Comparison of ENCODE assay signal across 21 cellular contexts in genomic region chr14:103668117-103668516, GRCh38. TPM values are rescaled to one million over a fixed set of nuclear protein-coding genes. Genes with fewer than 3 reads are reported as not detected.
DNase-seq lines count a peak whose midpoint lies in the region; ATAC-seq and TF ChIP-seq lines count a peak whose summit lies in the region.
"Had no signal": no experiment of that assay in that cellular context is flagged by ENCODE, and none has a peak within 500 bp of the region (broad histone marks: within the 10 kb centered on the region; RNA-seq: fewer than 3 reads in every experiment).

No MANE protein-coding gene starts in this region.

- DNase-seq in left ventricle myocardium superior (no peak), right cardiac atrium (no peak), IMR-90 (no peak), mesenchymal stem cell (no peak), pons (ENCODE audit: low spot score) (peak; percentile 17), body of pancreas (no peak), DMS 273 treated with DMSO at 0.1 percent for 48 hours (lab: John Stamatoyannopoulos, UW) (no peak), left lung (no peak)
- DNase-seq: Caco-2; CD4-positive, CD25-positive, alpha-beta regulatory T cell; CD8-positive, alpha-beta T cell; DMS79; EL; GDM1; H9; HFFc6 had no signal

- H3K4ac ChIP-seq in IMR-90 (ENCODE audit: low read depth, low read length): no peak overlapping the region
- no peak overlapping the region for H3K4ac ChIP-seq in mesenchymal stem cell (ENCODE audit: low read depth in 1 of 2, low read length in 2 of 2)

- H3K56ac ChIP-seq in IMR-90 (ENCODE audit: extremely low read depth, insufficient read depth, low read length): no peak overlapping the region

- H3K36me3 ChIP-seq in IMR-90 (ENCODE audit: control insufficient read depth, insufficient read depth, low read length): peaks cover 52% of the 10 kb centered on the region
- peaks cover 47 to 80% of the 10 kb centered on the region in 2 experiments for H3K36me3 ChIP-seq in mesenchymal stem cell (ENCODE audit: control insufficient read depth in 1 of 2, insufficient read depth in 2 of 2, low read depth in 1 of 2, low read length in 2 of 2)
- H3K36me3 ChIP-seq in body of pancreas (replicated peaks in 1 of 2; ENCODE audit: insufficient read depth in 1 of 2, low read depth in 2 of 2): peaks cover 7 to 36% of the 10 kb centered on the region in 2 donors
- peaks cover 0 to 100% of the 10 kb centered on the region in 2 donors for H3K36me3 ChIP-seq in left lung

- H3K4me1 ChIP-seq in right cardiac atrium (ENCODE audit: control insufficient read depth, insufficient read depth, low read length) (no peaks in the 10 kb centered on the region), IMR-90 (ENCODE audit: control insufficient read depth, insufficient read depth, low read length) (peaks cover 12% of the 10 kb centered on the region), mesenchymal stem cell (ENCODE audit: control insufficient read depth, insufficient read depth, low read depth, low read length) (peaks cover 6% of the 10 kb centered on the region), body of pancreas (no peaks in the 10 kb centered on the region), left lung (peaks cover 0 to 8% of the 10 kb centered on the region in 2 donors)
- H3K4me1 ChIP-seq: Caco-2 had no signal

- H2AK9ac ChIP-seq in IMR-90 (replicated peaks; ENCODE audit: low read depth, low read length, poor library complexity): no peak overlapping the region

- CTCF ChIA-PET in IMR-90 (lab: Yijun Ruan, JAX): interaction anchor here (0.6 kb wide), 2 partner anchors 40 to 95 kb away, joined by 4 to 11 read pairs; no protein-coding TSS in a partner anchor

- intact Hi-C loops in left ventricle myocardium superior (cut with micrococcal nuclease) (no loop called here), right cardiac atrium (cut with DNase I) (no loop called here), IMR-90 (cut with micrococcal nuclease) (no loop called here), body of pancreas (cut with DNase I) (no loop called here), left lung (cut with DNase I) (no loop called here)

- no peak overlapping the region for H3K18ac ChIP-seq in IMR-90 (ENCODE audit: low read depth, low read length)
- no peak overlapping the region for H3K18ac ChIP-seq in mesenchymal stem cell (ENCODE audit: low read depth in 1 of 2, low read length in 2 of 2)

- peak overlapping the region in 1 of 2 experiments; percentile 19 for H2BK12ac ChIP-seq in mesenchymal stem cell (ENCODE audit: low read length in 2 of 2)

- BruUV-seq in IMR-90 (replicated peaks; lab: Mats Ljungman, UMichigan): no TSS peak

- no peak for TF ChIP-seq CTCF in IMR-90 (conservative IDR thresholded peaks at IDR 0.05; ENCODE audit: low read depth, low read length)
- no peak for TF ChIP-seq CTCF in body of pancreas (IDR thresholded peaks at IDR 0.05)
- TF ChIP-seq CTCF in left lung (IDR thresholded peaks at IDR 0.05): no peak

- H4K5ac ChIP-seq in IMR-90 (ENCODE audit: low read depth, low read length): no peak overlapping the region

- dilution Hi-C loops in IMR-90 (cut with HindIII; ENCODE audit: low sequenced_read_pairs, unreplicated experiment): no loop called here

- peaks cover 15% of the 10 kb centered on the region for H4K20me1 ChIP-seq in IMR-90 (ENCODE audit: insufficient read depth, low read length)

- H3K79me1 ChIP-seq in IMR-90 (ENCODE audit: low read depth in 1 of 2, low read length in 2 of 2) (peaks cover 25 to 65% of the 10 kb centered on the region in 2 experiments), mesenchymal stem cell (replicated peaks; ENCODE audit: low read length, poor library complexity, severe bottlenecking) (peaks cover 22% of the 10 kb centered on the region)

- no peak overlapping the region for H3K14ac ChIP-seq in IMR-90 (replicated peaks; ENCODE audit: low read depth, low read length)
- no peak overlapping the region for H3K14ac ChIP-seq in mesenchymal stem cell (ENCODE audit: low read length in 2 of 2)

- H2BK20ac ChIP-seq in IMR-90 (ENCODE audit: low read depth, low read length): no peak overlapping the region

- WGBS in right cardiac atrium: 97% methylated on average over 3 of the region's 3 CpGs
- 100% methylated on average over 2 of the region's 3 CpGs; no CpG with 5 or more reads in 1 of the 2 experiments for WGBS in IMR-90 (ENCODE audit: extremely low coverage in 2 of 2, insufficient read length in 1 of 2), 2 experiments
- 98% methylated on average over 3 of the region's 3 CpGs for WGBS in mesenchymal stem cell
- WGBS in body of pancreas, 2 donors: 98% methylated on average over 3 of the region's 3 CpGs

- no peak for TF ChIP-seq POLR2A in IMR-90 (IDR thresholded peaks at IDR 0.05; ENCODE audit: low read depth, low read length)
- TF ChIP-seq POLR2A in body of pancreas (IDR thresholded peaks at IDR 0.05): no peak

- H3K27me3 ChIP-seq in right cardiac atrium (ENCODE audit: control insufficient read depth, insufficient read depth): no peaks in the 10 kb centered on the region
- no peaks in the 10 kb centered on the region for H3K27me3 ChIP-seq in IMR-90 (ENCODE audit: control insufficient read depth, insufficient read depth, low read length)
- no peaks in the 10 kb centered on the region for H3K27me3 ChIP-seq in mesenchymal stem cell (ENCODE audit: control insufficient read depth in 1 of 2, insufficient read depth in 1 of 2, low read length in 2 of 2)
- H3K27me3 ChIP-seq in body of pancreas: no peaks in the 10 kb centered on the region
- no peaks in the 10 kb centered on the region for H3K27me3 ChIP-seq in left lung
- H3K27me3 ChIP-seq: BLaER1 had no signal

- no peak overlapping the region for H2AK5ac ChIP-seq in IMR-90 (ENCODE audit: low read depth, low read length)
- H2AK5ac ChIP-seq in mesenchymal stem cell (ENCODE audit: low read length, severe bottlenecking): peak overlapping the region; percentile 22

- H2BK5ac ChIP-seq in IMR-90 (ENCODE audit: low read depth, low read length, poor library complexity, severe bottlenecking): peak overlapping the region; percentile 15
- no peak overlapping the region for H2BK5ac ChIP-seq in mesenchymal stem cell (ENCODE audit: low read depth, low read length, poor library complexity, severe bottlenecking)

- ATAC-seq in left ventricle myocardium superior: peak; percentile 47
- ATAC-seq in right cardiac atrium: no peak
- ATAC-seq in IMR-90 (ENCODE audit: low read depth): no peak
- ATAC-seq in body of pancreas: no peak
- ATAC-seq in left lung: no peak
- ATAC-seq: CD8-positive, alpha-beta T cell; GM12878; GM23338; HCT116 had no signal

- H2BK15ac ChIP-seq in IMR-90 (ENCODE audit: low read depth, low read length): no peak overlapping the region
- no peak overlapping the region for H2BK15ac ChIP-seq in mesenchymal stem cell (ENCODE audit: low read depth, poor library complexity, severe bottlenecking)

- no peak overlapping the region for H3K27ac ChIP-seq in right cardiac atrium (ENCODE audit: low read length)
- no peak overlapping the region for H3K27ac ChIP-seq in IMR-90 (ENCODE audit: insufficient read depth, low read length)
- no peak overlapping the region for H3K27ac ChIP-seq in mesenchymal stem cell (ENCODE audit: low read length, poor library complexity, severe bottlenecking)
- H3K27ac ChIP-seq in body of pancreas: no peak overlapping the region
- no peak overlapping the region for H3K27ac ChIP-seq in left lung
- H3K27ac ChIP-seq: BLaER1, C4-2B had no signal

- no peak overlapping the region for H3K9ac ChIP-seq in IMR-90 (ENCODE audit: low read depth, low read length)
- no peak overlapping the region for H3K9ac ChIP-seq in mesenchymal stem cell (ENCODE audit: low read length)
- H3K9ac ChIP-seq: BLaER1 had no signal

- H2BK120ac ChIP-seq in IMR-90 (ENCODE audit: low read depth, low read length) (no peak overlapping the region), mesenchymal stem cell (ENCODE audit: low read depth, low read length) (no peak overlapping the region)

- no peaks in the 10 kb centered on the region for H3K9me3 ChIP-seq in right cardiac atrium (ENCODE audit: control insufficient read depth, low read length)
- H3K9me3 ChIP-seq in IMR-90 (ENCODE audit: control insufficient read depth, insufficient read depth, low read length): no peaks in the 10 kb centered on the region
- H3K9me3 ChIP-seq in mesenchymal stem cell (ENCODE audit: control insufficient read depth, low read length): no peaks in the 10 kb centered on the region
- H3K9me3 ChIP-seq in body of pancreas: no peaks in the 10 kb centered on the region
- H3K9me3 ChIP-seq in left lung: no peaks in the 10 kb centered on the region
- H3K9me3 ChIP-seq: BLaER1, Caco-2 had no signal

- H4K8ac ChIP-seq in IMR-90 (ENCODE audit: low read depth in 2 of 2, low read length in 2 of 2) (no peak overlapping the region), mesenchymal stem cell (ENCODE audit: low read length) (no peak overlapping the region)

- POLR2A ChIA-PET in IMR-90 (lab: Charles Lee; ENCODE audit: unreplicated experiment): no interaction called here

- H4K91ac ChIP-seq in IMR-90 (ENCODE audit: insufficient read depth, low read depth, low read length) (no peak overlapping the region), mesenchymal stem cell (ENCODE audit: low read length) (no peak overlapping the region)

- H3K4me3 ChIP-seq in right cardiac atrium (ENCODE audit: low read length) (no peak overlapping the region), IMR-90 (ENCODE audit: insufficient read depth, low read depth, low read length) (no peak overlapping the region), mesenchymal stem cell (ENCODE audit: insufficient read depth in 1 of 2, low read depth in 1 of 2, low read length in 2 of 2) (no peak overlapping the region), body of pancreas (no peak overlapping the region), left lung (no peak overlapping the region)
- H3K4me3 ChIP-seq: BLaER1, GM12878, GM23338 had no signal

- no peak for TF ChIP-seq RAD21 in IMR-90 (IDR thresholded peaks at IDR 0.05; ENCODE audit: low read length)

- H3K23ac ChIP-seq in IMR-90 (ENCODE audit: low read depth, low read length) (no peak overlapping the region), mesenchymal stem cell (ENCODE audit: low read length in 2 of 2) (no peak overlapping the region)

- H2AFZ ChIP-seq in IMR-90 (replicated peaks; ENCODE audit: low read length, poor library complexity) (no peak overlapping the region), mesenchymal stem cell (ENCODE audit: low read depth, low read length) (no peak overlapping the region)
- H2AFZ ChIP-seq: GM23338 had no signal

- in situ Hi-C loops in IMR-90 (cut with MboI; ENCODE audit: low sequenced_read_pairs): no loop called here

- peaks cover 10% of the 10 kb centered on the region for H3K9me1 ChIP-seq in IMR-90 (ENCODE audit: insufficient read depth, low read length)

- H3K4me2 ChIP-seq in IMR-90 (ENCODE audit: low read depth, low read length) (no peak overlapping the region), mesenchymal stem cell (ENCODE audit: low read length, poor library complexity, severe bottlenecking) (no peak overlapping the region)
- H3K4me2 ChIP-seq: BLaER1, GM23338 had no signal

RNA-seq across cellular contexts. Expression of gene KLC1, which starts 39.1 kb away (rescaled TPM):
- 146 TPM for total RNA-seq in left ventricle myocardium superior
- 100 to 1,000 TPM; 110 to 137 (median 129) TPM for total RNA-seq in right cardiac atrium
- 112 TPM for polyA plus RNA-seq in right cardiac atrium
- total RNA-seq in IMR-90 (2012; rRNA removed): 101 and 139 TPM in 2 replicates
- polyA plus RNA-seq in IMR-90 (2012; rRNA removed): 155 and 157 TPM in 2 replicates
- 202 and 321 TPM in 2 replicates for polyA plus RNA-seq in IMR-90 (2012; cell fraction: cytosol; rRNA removed)
- 401 and 574 TPM in 2 replicates for polyA plus RNA-seq in IMR-90 (2012; cell fraction: nucleus; rRNA removed; ENCODE audit: low replicate concordance)
- polyA plus RNA-seq in mesenchymal stem cell (2013, experiment 1 of 2): 83.2 TPM
- polyA plus RNA-seq in mesenchymal stem cell (2013, experiment 2 of 2): 80.5 TPM
- total RNA-seq in body of pancreas: 100 to 1,000 TPM; 199 to 292 TPM
- 100 to 1,000 TPM; 152 to 167 TPM for total RNA-seq in left lung

RNA-seq across cellular contexts. Expression of gene XRCC3, which starts 47.1 kb away (rescaled TPM):
- 2.7 TPM for total RNA-seq in left ventricle myocardium superior
- 1 to 10 TPM; 2.1 to 5.6 (median 2.4) TPM for total RNA-seq in right cardiac atrium
- 2.2 TPM for polyA plus RNA-seq in right cardiac atrium
- total RNA-seq in IMR-90 (2012; rRNA removed): 7.5 and 8.1 TPM in 2 replicates
- polyA plus RNA-seq in IMR-90 (2012; rRNA removed): 9.0 and 9.5 TPM in 2 replicates
- polyA plus RNA-seq in IMR-90 (2012; cell fraction: cytosol; rRNA removed): 5.3 and 5.5 TPM in 2 replicates
- 29.9 and 33.1 TPM in 2 replicates for polyA plus RNA-seq in IMR-90 (2012; cell fraction: nucleus; rRNA removed; ENCODE audit: low replicate concordance)
- polyA plus RNA-seq in mesenchymal stem cell (2013, experiment 1 of 2): 4.5 TPM
- polyA plus RNA-seq in mesenchymal stem cell (2013, experiment 2 of 2): 4.2 TPM
- 1 to 10 TPM; 3.9 to 5.6 TPM for total RNA-seq in body of pancreas
- 10 to 100 TPM in 1 of 2 donors, 1 to 10 TPM in 1; 9.2 to 10.7 TPM for total RNA-seq in left lung

RNA-seq across cellular contexts. Expression of gene ZFYVE21, which starts 47.5 kb away (rescaled TPM):
- total RNA-seq in left ventricle myocardium superior (53.1 TPM), right cardiac atrium (10 to 100 TPM; 42.0 to 61.0 (median 52.4) TPM), IMR-90 (2012; rRNA removed) (41.2 and 41.4 TPM in 2 replicates), body of pancreas (10 to 100 TPM; 32.9 to 82.4 TPM), left lung (10 to 100 TPM; 42.8 to 57.4 TPM)
- polyA plus RNA-seq in right cardiac atrium (66.8 TPM), IMR-90 (2012; rRNA removed) (89.2 and 93.4 TPM in 2 replicates)
- 107 and 145 TPM in 2 replicates for polyA plus RNA-seq in IMR-90 (2012; cell fraction: cytosol; rRNA removed)
- polyA plus RNA-seq in IMR-90 (2012; cell fraction: nucleus; rRNA removed; ENCODE audit: low replicate concordance): 83.4 and 98.8 TPM in 2 replicates
- 44.0 TPM for polyA plus RNA-seq in mesenchymal stem cell (2013, experiment 1 of 2)
- polyA plus RNA-seq in mesenchymal stem cell (2013, experiment 2 of 2): 43.8 TPM
